Comparison of ENCODE assay signal across 8 cellular contexts in the genomic region with DNA sequence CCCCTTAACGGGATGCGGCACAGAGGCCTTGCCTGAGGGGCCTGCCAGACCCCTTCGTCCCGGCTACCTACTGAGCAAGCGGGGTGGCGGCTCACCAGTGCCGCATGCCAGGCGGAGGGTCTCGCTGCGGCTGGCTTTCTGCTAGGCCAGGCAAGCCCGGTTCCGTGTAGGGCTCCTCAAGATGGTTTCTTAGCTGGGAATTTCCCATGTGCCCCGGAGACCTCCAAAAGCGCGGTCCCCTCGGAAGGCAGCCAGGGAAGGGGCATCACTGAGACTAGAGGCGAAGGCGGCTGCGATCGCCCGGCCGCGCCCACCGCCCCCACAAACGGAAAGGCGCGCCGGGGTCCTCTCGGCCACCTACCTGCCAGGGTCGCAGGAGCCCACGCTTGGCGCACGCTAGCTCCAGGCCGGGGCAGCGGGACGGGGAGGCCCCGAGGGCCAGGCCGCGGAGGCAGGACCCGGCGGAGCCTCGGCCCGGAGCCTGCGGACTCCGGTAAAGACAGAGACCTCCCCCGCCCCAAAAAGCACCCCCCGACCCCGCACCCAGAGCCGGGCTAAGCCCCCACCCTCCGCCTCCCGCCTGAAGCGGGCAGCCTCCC. TPM values are rescaled to one million over a fixed set of nuclear protein-coding genes. Genes with fewer than 3 reads are reported as not detected.
DNase-seq lines count a peak whose midpoint lies in the region; ATAC-seq and TF ChIP-seq lines count a peak whose summit lies in the region.

No MANE protein-coding gene starts in this region.

- H3K9ac ChIP-seq in NT2/D1 (ENCODE audit: insufficient read length, low read depth) (peak overlapping the region; percentile 85), iPS-18a (ENCODE audit: low read length) (peak overlapping the region; percentile 54)

- no peaks in the 10 kb centered on the region for H3K9me3 ChIP-seq in NT2/D1 (ENCODE audit: insufficient read depth, low read length)
- H3K9me3 ChIP-seq in adrenal gland (replicated peaks in 1 of 3), result no peaks in the 10 kb centered on the region
- no peaks in the 10 kb centered on the region for H3K9me3 ChIP-seq in iPS-18a (ENCODE audit: control insufficient read depth, low read depth, low read length)

- no peaks in the 10 kb centered on the region for H3K4me1 ChIP-seq in NT2/D1 (ENCODE audit: insufficient read depth, insufficient read length)
- peaks cover 7 to 21% of the 10 kb centered on the region in 2 donors for H3K4me1 ChIP-seq in adrenal gland (replicated peaks in 1 of 2)
- H3K4me1 ChIP-seq in iPS-18a (ENCODE audit: control insufficient read depth, low read depth, low read length), result peaks cover 4% of the 10 kb centered on the region

- intact Hi-C loops in adrenal gland (cut with DNase I), result loop anchor here in 1 of 2 donors (5.0 kb wide), 2 partner anchors 33 to 72 kb away; no protein-coding TSS in a partner anchor

- peak overlapping the region in 4 of 5 donors; percentile 91 to 98 (median 98) for H3K27ac ChIP-seq in adrenal gland
- H3K27ac ChIP-seq in iPS-18a (ENCODE audit: low read length), result no peak overlapping the region

- 1 to 3% (median 1%) methylated on average over 21 to 52 of the region's 52 CpGs; no CpG with 5 or more reads in 1 of the 4 donors for WGBS in adrenal gland, 4 donors

- TF ChIP-seq CTCF in adrenal gland (IDR thresholded peaks at IDR 0.05), result no peak

- no peak for ATAC-seq in HG03135 (IDR thresholded peaks at IDR 0.05; ENCODE audit: unreplicated experiment)

- H3K4me3 ChIP-seq in NT2/D1 (ENCODE audit: insufficient read length, low read depth), result peak overlapping the region; percentile 70
- H3K4me3 ChIP-seq in adrenal gland, result peak overlapping the region; percentile 8 to 98 (median 74)
- peak overlapping the region; percentile 55 for H3K4me3 ChIP-seq in iPS-18a (ENCODE audit: low read length)

- DNase-seq in Daoy (ENCODE audit: low read depth) (peak; percentile 49), NT2/D1 (ENCODE audit: low read depth, low spot score) (no peak), adrenal gland (no peak), NCI-H526 treated with DMSO at 0.1 percent for 48 hours (lab: John Stamatoyannopoulos, UW) (no peak)
- peak; percentile 37 for DNase-seq in stimulated activated CD4-positive, alpha-beta T cell treated with anti-CD3 and anti-CD28 coated beads, Interleukin-15, amount 100 ng/mL, for 24 hours
- DNase-seq in NK-92 treated with Interleukin-12 subunit alpha and Interleukin-12 subunit beta, amount 100 ng/mL, for 24 hours (lab: John Stamatoyannopoulos, UW), result no peak

- TF ChIP-seq POLR2A in adrenal gland (IDR thresholded peaks at IDR 0.05), result no peak

- peaks cover 10% of the 10 kb centered on the region for H3K36me3 ChIP-seq in NT2/D1 (ENCODE audit: insufficient read depth, insufficient read length, low read length)
- H3K36me3 ChIP-seq in adrenal gland (replicated peaks in 1 of 2), result no peaks in the 10 kb centered on the region
- no peaks in the 10 kb centered on the region for H3K36me3 ChIP-seq in iPS-18a (ENCODE audit: control insufficient read depth, low read depth, low read length)

- H3K27me3 ChIP-seq in NT2/D1 (ENCODE audit: insufficient read depth, insufficient read length) (no peaks in the 10 kb centered on the region), adrenal gland (no peaks in the 10 kb centered on the region), iPS-18a (ENCODE audit: control insufficient read depth, insufficient read depth, low read length) (peaks cover 12% of the 10 kb centered on the region)

RNA-seq across cellular contexts. Expression of a gene that starts 23.8 kb away (rescaled TPM):
- total RNA-seq in Daoy (2014; rRNA removed; shearing (Covaris generic)), result 15.4 and 26.2 TPM in 2 replicates
- 10 to 100 TPM; 26.4 to 82.6 (median 43.8) TPM for total RNA-seq in adrenal gland
- polyA plus RNA-seq in adrenal gland, result 10 to 100 TPM; 10.9 to 36.0 (median 17.1) TPM

Comparison
In these comparisons a context has a peak if more than half of its experiments do, and no peak if none do; other contexts are left out.
1. DNase-seq: peak in Daoy (single experiment) and stimulated activated CD4-positive, alpha-beta T cell treated with anti-CD3 and anti-CD28 coated beads, Interleukin-15, amount 100 ng/mL, for 24 hours (single experiment); none in NT2/D1 (single experiment), adrenal gland (0 of 7), NK-92 treated with Interleukin-12 subunit alpha and Interleukin-12 subunit beta, amount 100 ng/mL, for 24 hours (single experiment) and NCI-H526 treated with DMSO at 0.1 percent for 48 hours (single experiment).
2. Peak in every context shown above with its lines, with median percentiles within 50 percentile points of each other: H3K4me3 ChIP-seq.